ENCODE assay signal across 1 cellular context in the genomic region with DNA sequence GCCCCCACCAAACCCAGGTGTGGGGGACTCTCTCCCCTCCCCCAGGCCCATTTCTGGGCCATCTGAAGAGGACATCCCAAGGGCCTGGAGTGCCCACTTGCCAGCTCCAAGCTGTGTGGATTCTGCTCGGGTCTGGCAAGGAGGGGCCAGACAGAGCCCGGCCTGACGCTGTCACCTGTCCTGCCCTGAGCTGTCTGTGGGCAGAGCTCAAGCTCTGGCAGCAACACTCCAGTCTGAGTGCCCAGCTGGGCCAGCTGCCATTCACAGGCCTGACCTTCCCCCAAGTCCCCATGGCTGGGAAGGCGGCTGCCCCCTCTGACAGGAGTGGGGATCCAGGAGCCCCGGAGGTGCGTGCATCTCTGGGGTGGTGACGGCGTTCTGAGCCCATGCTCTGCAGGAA.
TF ChIP-seq lines count a peak whose summit lies in the region.

No MANE protein-coding gene starts in this region.

TF ChIP-seq in HepG2, 621 proteins besides CTCF, POLR2A, EP300 and RAD21:
- TF ChIP-seq PHB2 (IDR thresholded peaks at IDR 0.05; ENCODE audit: partially characterized antibody), result no peak
- no peak for TF ChIP-seq EHMT2 (IDR thresholded peaks at IDR 0.05; ENCODE audit: borderline replicate concordance, low read depth, low read length)
- no peak for TF ChIP-seq POLR2AphosphoS5 (IDR thresholded peaks at IDR 0.05; ENCODE audit: low read depth, low read length)
- TF ChIP-seq, protein P1, sequence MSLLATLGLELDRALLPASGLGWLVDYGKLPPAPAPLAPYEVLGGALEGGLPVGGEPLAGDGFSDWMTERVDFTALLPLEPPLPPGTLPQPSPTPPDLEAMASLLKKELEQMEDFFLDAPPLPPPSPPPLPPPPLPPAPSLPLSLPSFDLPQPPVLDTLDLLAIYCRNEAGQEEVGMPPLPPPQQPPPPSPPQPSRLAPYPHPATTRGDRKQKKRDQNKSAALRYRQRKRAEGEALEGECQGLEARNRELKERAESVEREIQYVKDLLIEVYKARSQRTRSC (CRISPR knock-in tag; IDR thresholded peaks at IDR 0.05; ENCODE audit: low read depth), result no peak
- TF ChIP-seq HNRNPL (IDR thresholded peaks at IDR 0.05; ENCODE audit: low read depth, low read length), result peak; percentile 25; the same call in 1 of the 2 replicates
- no peak for TF ChIP-seq SALL1 (CRISPR knock-in tag; IDR thresholded peaks at IDR 0.05)
- TF ChIP-seq, protein P2, sequence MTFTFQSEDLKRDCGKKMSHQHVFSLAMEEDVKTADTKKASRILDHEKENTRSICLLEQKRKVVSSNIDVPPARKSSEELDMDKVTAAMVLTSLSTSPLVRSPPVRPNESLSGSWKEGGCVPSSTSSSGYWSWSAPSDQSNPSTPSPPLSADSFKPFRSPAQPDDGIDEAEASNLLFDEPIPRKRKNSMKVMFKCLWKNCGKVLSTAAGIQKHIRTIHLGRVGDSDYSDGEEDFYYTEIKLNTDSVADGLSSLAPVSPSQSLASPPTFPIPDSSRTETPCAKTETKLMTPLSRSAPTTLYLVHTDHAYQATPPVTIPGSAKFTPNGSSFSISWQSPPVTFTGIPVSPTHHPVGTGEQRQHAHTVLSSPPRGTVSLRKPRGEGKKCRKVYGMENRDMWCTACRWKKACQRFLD (CRISPR knock-in tag; IDR thresholded peaks at IDR 0.05; ENCODE audit: borderline replicate concordance), result no peak
- no peak for TF ChIP-seq ZNF614 (CRISPR knock-in tag; IDR thresholded peaks at IDR 0.05; ENCODE audit: borderline replicate concordance)
- TF ChIP-seq NR1H2 (CRISPR knock-in tag; IDR thresholded peaks at IDR 0.05; ENCODE audit: borderline replicate concordance, low read depth), result no peak
- peak; percentile 18 for TF ChIP-seq RBM39 (IDR thresholded peaks at IDR 0.05; ENCODE audit: low read depth, low read length, poor library complexity, severe bottlenecking)
- no peak for TF ChIP-seq MED8 (CRISPR knock-in tag; IDR thresholded peaks at IDR 0.05; ENCODE audit: insufficient replicate concordance)
